In genomic region chr7:141013345-141013715, GRCh38 we compare ENCODE assay signal across 8 cellular contexts. TPM values are rescaled to one million over a fixed set of nuclear protein-coding genes. Genes with fewer than 3 reads are reported as not detected.
DNase-seq lines count a peak whose midpoint lies in the region; ATAC-seq and TF ChIP-seq lines count a peak whose summit lies in the region.

No MANE protein-coding gene starts in this region.

- H2AFZ ChIP-seq in Loucy (ENCODE audit: low read length), result no peak overlapping the region

- H3K27me3 Mint-ChIP-seq in brain (peaks cover 19% of the 10 kb centered on the region), nephron (ENCODE audit: low read depth) (peaks cover 10% of the 10 kb centered on the region)

- peak overlapping the region; percentile 92 for H3K4me2 ChIP-seq in Loucy (ENCODE audit: low read depth, low read length, poor library complexity, severe bottlenecking)

- peak overlapping the region; percentile 80 for H3K9ac ChIP-seq in Loucy (ENCODE audit: low read depth, low read length, poor library complexity, severe bottlenecking)

- H3K9me3 Mint-ChIP-seq in brain, result peaks cover 0 to 7% (median 6%) of the 10 kb centered on the region in 5 experiments
- no peaks in the 10 kb centered on the region for H3K9me3 Mint-ChIP-seq in nephron

- peaks cover 15% of the 10 kb centered on the region for H3K36me3 Mint-ChIP-seq in brain
- peaks cover 9% of the 10 kb centered on the region for H3K36me3 Mint-ChIP-seq in nephron (ENCODE audit: low read depth)

- H4K20me1 ChIP-seq in Loucy (ENCODE audit: insufficient read depth, low read length, poor library complexity, severe bottlenecking), result no peaks in the 10 kb centered on the region

- H3K4me3 Mint-ChIP-seq in brain (peak overlapping the region; percentile 98 to 99 (median 98)), nephron (peak overlapping the region; percentile 93 to 98 (median 97))

- H3K27ac Mint-ChIP-seq in brain (peak overlapping the region in 4 of 5 experiments; percentile 55 to 100 (median 100)), nephron (peak overlapping the region; percentile 41 to 100 (median 97))

- peaks cover 19% of the 10 kb centered on the region for H3K4me1 ChIP-seq in Loucy (ENCODE audit: insufficient read depth, low read length, poor library complexity, severe bottlenecking)

- no peaks in the 10 kb centered on the region for H3K9me2 ChIP-seq in Loucy (replicated peaks; ENCODE audit: low read depth, low read length)

- H3K27me3 ChIP-seq in Loucy (ENCODE audit: insufficient read depth, low read length, poor library complexity, severe bottlenecking), result peaks cover 24% of the 10 kb centered on the region

- no peak for ATAC-seq in HG03196 (IDR thresholded peaks at IDR 0.05; ENCODE audit: unreplicated experiment)

- H3K4me1 Mint-ChIP-seq in brain, result peaks cover 38% of the 10 kb centered on the region
- peaks cover 21% of the 10 kb centered on the region for H3K4me1 Mint-ChIP-seq in nephron

- peaks cover 15% of the 10 kb centered on the region for H3K79me2 ChIP-seq in Loucy (ENCODE audit: insufficient read depth, low read length)

- no peaks in the 10 kb centered on the region for H3F3A ChIP-seq in Loucy (ENCODE audit: low read depth)

- TF ChIP-seq CTCF in Loucy (conservative IDR thresholded peaks at IDR 0.05; ENCODE audit: low read length), result no peak
- TF ChIP-seq CTCF in brain (conservative IDR thresholded peaks at IDR 0.05), result no peak
- no peak for TF ChIP-seq CTCF in nephron (IDR thresholded peaks at IDR 0.05; ENCODE audit: unreplicated experiment in 3 of 3)

- H3K9me3 ChIP-seq in Loucy (ENCODE audit: insufficient read depth, low read depth, low read length), result no peaks in the 10 kb centered on the region

- H3K36me3 ChIP-seq in Loucy (ENCODE audit: insufficient read depth, low read length), result no peaks in the 10 kb centered on the region

- H3K4me3 ChIP-seq in GM08714 (ENCODE audit: low read length), result peak overlapping the region; percentile 99; the same call in 1 of the 2 replicates
- H3K4me3 ChIP-seq in Loucy (ENCODE audit: low read length, poor library complexity, severe bottlenecking), result peak overlapping the region; percentile 88

- no peak for DNase-seq in Ammon's horn (ENCODE audit: low spot score)
- DNase-seq in NCI-H2107 treated with DMSO at 0.1 percent for 48 hours (lab: John Stamatoyannopoulos, UW; ENCODE audit: unreplicated experiment), result no peak
- no peak for DNase-seq in stimulated activated CD8-positive, alpha-beta memory T cell treated with anti-CD3 and anti-CD28 coated beads, Interleukin-4, amount 100 ng/mL, for 48 hours

RNA-seq across cellular contexts. Expression of gene MRPS33, which starts 1.4 kb away (rescaled TPM):
- 80.0 TPM for polyA plus RNA-seq in brain (ENCODE audit: insufficient read depth, low read depth, low replicate concordance)
